8 cellular contexts compared by ENCODE assay signal in the genomic region with DNA sequence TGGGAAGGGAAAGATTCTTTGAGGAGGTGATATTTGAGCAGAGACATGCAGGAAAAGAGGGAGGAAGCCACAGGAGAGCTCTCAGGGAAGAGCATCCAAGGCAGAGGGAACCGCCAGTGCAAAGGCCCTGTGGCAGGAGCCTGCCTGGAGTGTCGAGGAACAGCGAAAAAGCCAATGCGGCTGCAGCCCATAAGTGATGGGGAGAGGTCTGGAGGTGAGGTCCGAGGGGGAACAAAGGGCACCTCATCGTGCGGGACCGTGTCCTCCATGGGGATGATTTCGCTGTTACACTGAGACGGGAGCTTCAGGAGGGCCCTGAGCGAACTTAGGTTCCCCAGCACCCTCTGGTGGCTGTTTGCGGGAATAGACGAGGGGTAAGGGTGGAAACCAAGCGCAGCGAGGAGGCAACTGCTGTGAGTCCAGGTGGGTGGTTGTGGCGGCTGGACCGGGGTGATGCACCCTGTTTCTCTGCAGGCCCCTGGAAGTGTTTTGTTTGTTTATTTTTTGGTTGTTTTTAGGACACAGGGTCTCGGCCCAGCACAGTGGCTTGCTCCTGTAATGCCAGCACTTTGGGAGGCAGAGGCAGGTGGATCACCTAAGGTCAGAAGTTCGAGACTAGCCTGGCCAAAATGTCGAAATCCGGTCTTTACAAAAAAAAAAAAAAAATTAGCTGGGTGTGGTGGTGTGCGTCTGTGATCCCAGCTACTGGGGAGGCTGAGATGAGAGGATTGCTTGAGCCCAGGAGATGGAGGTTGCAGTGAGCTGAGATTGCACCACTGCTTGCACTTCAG. TPM values are rescaled to one million over a fixed set of nuclear protein-coding genes. Genes with fewer than 3 reads are reported as not detected.
DNase-seq lines count a peak whose midpoint lies in the region; ATAC-seq and TF ChIP-seq lines count a peak whose summit lies in the region.

No MANE protein-coding gene starts in this region.

- no peak overlapping the region for H3K9ac ChIP-seq in GM23248

- H4K20me1 ChIP-seq in GM23248 (ENCODE audit: insufficient read depth) = no peaks in the 10 kb centered on the region

- peak; percentile 89 to 92 for ATAC-seq in lower lobe of right lung

- no peak overlapping the region for H3K4me2 ChIP-seq in GM23248 (ENCODE audit: unreplicated experiment)

- H3K4me3 ChIP-seq in GM23248 (no peak overlapping the region), choroid plexus epithelial cell (ENCODE audit: low read depth, low read length) (no peak overlapping the region), lower lobe of right lung (no peak overlapping the region)

- DNase-seq in AG09319 (ENCODE audit: extremely low read depth, low read depth) (no peak), GM23248 (peak; percentile 86), NCI-H460 (ENCODE audit: extremely low read depth, low read depth) (peak; percentile 69), choroid plexus epithelial cell (ENCODE audit: low read depth) (peak; percentile 87), lower lobe of right lung (peak; percentile 83), epidermal melanocyte (ENCODE audit: insufficient read length, low spot score) (no peak)
- DNase-seq in activated CD4-positive, alpha-beta T cell treated with anti-CD3 and anti-CD28 coated beads for 4 hours = peak; percentile 64 to 74
- DNase-seq in stimulated activated CD8-positive, alpha-beta memory T cell treated with anti-CD3 and anti-CD28 coated beads, Interleukin-12 subunit alpha, Interleukin-12 subunit beta, amount 100 ng/mL, for 4 hours (ENCODE audit: low read depth) = peak; percentile 24

- H2AFZ ChIP-seq in GM23248 = no peak overlapping the region; the same call in 1 of the 2 replicates

- H3K27me3 ChIP-seq in GM23248 (replicated peaks; ENCODE audit: insufficient read depth) = no peaks in the 10 kb centered on the region
- H3K27me3 ChIP-seq in lower lobe of right lung (ENCODE audit: low read depth) = no peaks in the 10 kb centered on the region

- H3K79me2 ChIP-seq in GM23248 (ENCODE audit: insufficient read depth) = no peaks in the 10 kb centered on the region

- intact Hi-C loops in lower lobe of right lung (cut with DNase I) = loop anchor here (5.0 kb wide), 1 partner anchor 270 kb away; no protein-coding TSS in a partner anchor

- H3K9me2 ChIP-seq in GM23248 (ENCODE audit: insufficient read depth) = no peaks in the 10 kb centered on the region

- H3K4me1 ChIP-seq in GM23248 (ENCODE audit: insufficient read depth) = no peaks in the 10 kb centered on the region
- H3K4me1 ChIP-seq in lower lobe of right lung = no peaks in the 10 kb centered on the region

- 0 out of 2 replicates have a peak, but pooled peaks cover 4% of the 10 kb centered on the region for H3K36me3 ChIP-seq in GM23248 (ENCODE audit: low read depth)
- H3K36me3 ChIP-seq in lower lobe of right lung = peaks cover 6% of the 10 kb centered on the region

- in situ Hi-C loops in GM23248 (cut with MboI) = loop anchor here (5.0 to 10.0 kb wide), 2 partner anchors 270 to 413 kb away; no protein-coding TSS in a partner anchor

- 13 to 20% methylated on average over 22 of the region's 22 CpGs for WGBS in GM23248 (ENCODE audit: low coverage in 1 of 2, low lambda C conversion rate in 2 of 2, missing lambda C conversion rate in 2 of 2), 2 experiments

- TF ChIP-seq CTCF in AG09319 (IDR thresholded peaks at IDR 0.05; ENCODE audit: low read depth, low read length) (peak; percentile 92), choroid plexus epithelial cell (conservative IDR thresholded peaks at IDR 0.05; ENCODE audit: low read depth, low read length) (peak; percentile 96), lower lobe of right lung (IDR thresholded peaks at IDR 0.05) (peak; percentile 88)

- H3F3A ChIP-seq in GM23248 (ENCODE audit: insufficient read depth) = 0 out of 2 replicates have a peak, but pooled peaks cover 9% of the 10 kb centered on the region

- H3K27ac ChIP-seq in GM23248 = no peak overlapping the region
- no peak overlapping the region for H3K27ac ChIP-seq in lower lobe of right lung

- H3K9me3 ChIP-seq in GM23248 (ENCODE audit: low read depth) = no peaks in the 10 kb centered on the region
- no peaks in the 10 kb centered on the region for H3K9me3 ChIP-seq in lower lobe of right lung

RNA-seq across cellular contexts. Expression of gene EHD2, which starts 5.9 kb away (rescaled TPM):
- 163 and 169 TPM in 2 replicates for total RNA-seq in GM23248 (2014; rRNA removed; shearing (Covaris generic))
- 498 and 517 TPM in 2 replicates for polyA plus RNA-seq in GM23248 (2016; fragmentation: Nextera tagmentation; extraction: Ambion mirVana)
- total RNA-seq in NCI-H460 (2014; rRNA removed; shearing (Covaris generic)) = 0.87 and 1.0 TPM in 2 replicates
- polyA plus RNA-seq in NCI-H460 (2014; cell fraction: nucleus; rRNA removed) = 0.07 and 0.33 TPM in 2 replicates
- total RNA-seq in lower lobe of right lung = 148 TPM

RNA-seq across cellular contexts. Expression of gene NOP53, which starts 38.0 kb away (rescaled TPM):
- 58.3 and 62.8 TPM in 2 replicates for total RNA-seq in GM23248 (2014; rRNA removed; shearing (Covaris generic))
- polyA plus RNA-seq in GM23248 (2016; fragmentation: Nextera tagmentation; extraction: Ambion mirVana) = 39.8 and 40.7 TPM in 2 replicates
- 114 and 132 TPM in 2 replicates for total RNA-seq in NCI-H460 (2014; rRNA removed; shearing (Covaris generic))
- polyA plus RNA-seq in NCI-H460 (2014; cell fraction: nucleus; rRNA removed) = 58.4 and 83.1 TPM in 2 replicates
- 282 TPM for total RNA-seq in lower lobe of right lung

Comparison
In these comparisons a context has a peak if more than half of its experiments do, and no peak if none do; other contexts are left out.
1. DNase-seq: peak in GM23248 (single experiment), NCI-H460 (single experiment), activated CD4-positive, alpha-beta T cell treated with anti-CD3 and anti-CD28 coated beads for 4 hours (2 of 2), choroid plexus epithelial cell (single experiment), lower lobe of right lung (single experiment) and stimulated activated CD8-positive, alpha-beta memory T cell treated with anti-CD3 and anti-CD28 coated beads, Interleukin-12 subunit alpha, Interleukin-12 subunit beta, amount 100 ng/mL, for 4 hours (single experiment); none in AG09319 (single experiment) and epidermal melanocyte (single experiment).
2. RNA of gene EHD2, which starts 5.9 kb away (total RNA-seq): 163 to 169 TPM in GM23248 and 148 TPM in lower lobe of right lung (single experiment); 0.87 to 1.0 TPM in NCI-H460; every median in the first group is over 10 times any median in the second.
3. Peak in every context shown above with its lines, with median percentiles within 50 percentile points of each other: CTCF ChIP-seq.